ENCODE assay signal across 7 cellular contexts in genomic region chr1:109852221-109853015, GRCh38. TPM values are rescaled to one million over a fixed set of nuclear protein-coding genes. Genes with fewer than 3 reads are reported as not detected.
DNase-seq lines count a peak whose midpoint lies in the region; ATAC-seq and TF ChIP-seq lines count a peak whose summit lies in the region.
"Not testable (repeated sequence)": the region's sequence is repeated elsewhere in the genome, so short reads cannot be mapped to it uniquely, and the experiment has no call there.

No MANE protein-coding gene starts in this region.

- not testable (repeated sequence) for BruUV-seq in MCF 10A (replicated peaks; lab: Mats Ljungman, UMichigan)

- not testable (repeated sequence) for H3F3A ChIP-seq in SK-N-SH (replicated peaks; ENCODE audit: insufficient read depth)

- WGBS in SK-N-SH (ENCODE audit: low lambda C conversion rate) = 70% methylated on average over 12 of the region's 12 CpGs

- not testable (repeated sequence) for H3K9me3 ChIP-seq in SK-N-SH; left ventricle myocardium inferior (replicated peaks)

- H3K36me3 ChIP-seq in SK-N-SH (replicated peaks in 1 of 2; ENCODE audit: control insufficient read depth in 1 of 2, insufficient read depth in 2 of 2, low read length in 1 of 2); left ventricle myocardium inferior: not testable (repeated sequence)

- peak; percentile 41 for ATAC-seq in sciatic nerve

- not testable (repeated sequence) for H3K9ac ChIP-seq in SK-N-SH

- TF ChIP-seq EP300 in SK-N-SH (IDR thresholded peaks at IDR 0.05; ENCODE audit: borderline replicate concordance in 1 of 2, low read depth in 1 of 2, low read length in 1 of 2) = not testable (repeated sequence)

- not testable (repeated sequence) for H3K9me3 Mint-ChIP-seq in MCF 10A (ENCODE audit: unreplicated experiment)

- CTCF ChIA-PET in SK-N-SH (lab: Yijun Ruan, JAX) = interaction anchor here (1.4 kb wide), 1 partner anchor 34 kb away, joined by 4 read pairs; no protein-coding TSS in a partner anchor
- CTCF ChIA-PET in MCF 10A (lab: Yijun Ruan, JAX) = interaction anchor here (1.0 kb wide), 2 partner anchors 11 to 23 kb away, joined by 3 to 5 read pairs; no protein-coding TSS in a partner anchor

- H3K4me2 ChIP-seq in SK-N-SH = peak overlapping the region; percentile 20; the same call in 1 of the 2 replicates

- H3K27ac ChIP-seq in SK-N-SH (ENCODE audit: low read depth in 2 of 2, low read length in 1 of 2) = not testable (repeated sequence)
- H3K27ac ChIP-seq in left ventricle myocardium inferior (replicated peaks) = peak overlapping the region; percentile 74

- DNase-seq in H4 (ENCODE audit: low spot score) (peak; percentile 56), MCF 10A (ENCODE audit: unreplicated experiment) (peak; percentile 55), fibroblast of gingiva (ENCODE audit: low read depth) (peak; percentile 14), left ventricle myocardium inferior (peak; percentile 72), myocyte (ENCODE audit: low read depth) (peak; percentile 56)
- not testable (repeated sequence) for DNase-seq in SK-N-SH; sciatic nerve (ENCODE audit: low spot score)

- H3K9me2 ChIP-seq in SK-N-SH = not testable (repeated sequence)

- not testable (repeated sequence) for TF ChIP-seq CTCF in SK-N-SH (IDR thresholded peaks at IDR 0.05); MCF 10A (IDR thresholded peaks at IDR 0.05; ENCODE audit: unreplicated experiment)
- peak; percentile 18 for TF ChIP-seq CTCF in left ventricle myocardium inferior (IDR thresholded peaks at IDR 0.05; ENCODE audit: borderline replicate concordance)

- not testable (repeated sequence) for H3K27me3 ChIP-seq in SK-N-SH (ENCODE audit: insufficient read depth); left ventricle myocardium inferior (ENCODE audit: low read depth)

- H3K4me3 Mint-ChIP-seq in MCF 10A (ENCODE audit: unreplicated experiment) = not testable (repeated sequence)

- not testable (repeated sequence) for TF ChIP-seq RAD21 in SK-N-SH (IDR thresholded peaks at IDR 0.05; ENCODE audit: low read length)

- peak overlapping the region; percentile 71; the same call in 1 of the 2 replicates for H2AFZ ChIP-seq in SK-N-SH (ENCODE audit: low read depth)

- not testable (repeated sequence) for H3K79me2 ChIP-seq in SK-N-SH (ENCODE audit: insufficient read depth)

- not testable (repeated sequence) for H3K27me3 Mint-ChIP-seq in MCF 10A (ENCODE audit: insufficient read depth, unreplicated experiment)

- H3K4me1 ChIP-seq in SK-N-SH (ENCODE audit: control insufficient read depth in 1 of 2, insufficient read depth in 2 of 2, low read depth in 1 of 2, low read length in 1 of 2) = not testable (repeated sequence)
- peaks cover 23% of the 10 kb centered on the region for H3K4me1 ChIP-seq in left ventricle myocardium inferior

- H3K36me3 Mint-ChIP-seq in MCF 10A (ENCODE audit: insufficient read depth, unreplicated experiment) = not testable (repeated sequence)

- intact Hi-C loops in MCF 10A (cut with micrococcal nuclease); left ventricle myocardium inferior (cut with micrococcal nuclease); sciatic nerve (cut with DNase I): not testable (repeated sequence)

- POLR2A ChIA-PET in SK-N-SH (lab: Yijun Ruan, JAX) = not testable (repeated sequence)
- POLR2A ChIA-PET in MCF 10A (lab: Yijun Ruan, JAX) = interaction anchor here (1.3 kb wide), 1 partner anchor 13 kb away, joined by 4 read pairs; no protein-coding TSS in a partner anchor

- not testable (repeated sequence) for H4K20me1 ChIP-seq in SK-N-SH (ENCODE audit: insufficient read depth)

- not testable (repeated sequence) for H3K4me3 ChIP-seq in SK-N-SH (ENCODE audit: low read depth in 2 of 2, low read length in 1 of 2); left ventricle myocardium inferior

- H3K27ac Mint-ChIP-seq in MCF 10A (ENCODE audit: low read depth, unreplicated experiment) = peak overlapping the region; percentile 51

- peaks cover 12% of the 10 kb centered on the region for H3K4me1 Mint-ChIP-seq in MCF 10A (ENCODE audit: insufficient read depth, unreplicated experiment)

TF ChIP-seq in SK-N-SH, 30 proteins besides CTCF, POLR2A, EP300 and RAD21:
- TF ChIP-seq FOSL2 (IDR thresholded peaks at IDR 0.05; ENCODE audit: borderline replicate concordance, low read depth) (peak; percentile 63; the same call in 1 of the 2 replicates), JUND (IDR thresholded peaks at IDR 0.05) (peak; percentile 31; the same call in 1 of the 2 replicates), TCF12 (IDR thresholded peaks at IDR 0.05) (peak; percentile 7; the same call in 1 of the 2 replicates), YY1 (IDR thresholded peaks at IDR 0.05; ENCODE audit: low read depth) (peak; percentile 61; the same call in 1 of the 2 replicates)

RNA-seq across cellular contexts. Expression of gene CSF1, which starts 58.2 kb away (rescaled TPM):
- 15.8 and 18.9 TPM in 2 replicates for total RNA-seq in H4 (2014; rRNA removed; shearing (Covaris generic))
- 25.3 and 31.9 TPM in 2 replicates for polyA plus RNA-seq in SK-N-SH (2012; rRNA removed)
- 20.4 and 32.3 TPM in 2 replicates for polyA plus RNA-seq in SK-N-SH (2012; cell fraction: cytosol; rRNA removed)
- 48.4 and 52.0 TPM in 2 replicates for polyA plus RNA-seq in SK-N-SH (2012; cell fraction: nucleus; rRNA removed)
- total RNA-seq in MCF 10A (2022) = 6.3 and 11.7 TPM in 2 replicates
- 13.9 TPM for total RNA-seq in left ventricle myocardium inferior
- total RNA-seq in myocyte = 33.8 and 34.9 TPM in 2 replicates
- polyA plus RNA-seq in myocyte (2012) = 21.0 TPM
- 61.2 TPM for total RNA-seq in sciatic nerve
